In the genomic region with DNA sequence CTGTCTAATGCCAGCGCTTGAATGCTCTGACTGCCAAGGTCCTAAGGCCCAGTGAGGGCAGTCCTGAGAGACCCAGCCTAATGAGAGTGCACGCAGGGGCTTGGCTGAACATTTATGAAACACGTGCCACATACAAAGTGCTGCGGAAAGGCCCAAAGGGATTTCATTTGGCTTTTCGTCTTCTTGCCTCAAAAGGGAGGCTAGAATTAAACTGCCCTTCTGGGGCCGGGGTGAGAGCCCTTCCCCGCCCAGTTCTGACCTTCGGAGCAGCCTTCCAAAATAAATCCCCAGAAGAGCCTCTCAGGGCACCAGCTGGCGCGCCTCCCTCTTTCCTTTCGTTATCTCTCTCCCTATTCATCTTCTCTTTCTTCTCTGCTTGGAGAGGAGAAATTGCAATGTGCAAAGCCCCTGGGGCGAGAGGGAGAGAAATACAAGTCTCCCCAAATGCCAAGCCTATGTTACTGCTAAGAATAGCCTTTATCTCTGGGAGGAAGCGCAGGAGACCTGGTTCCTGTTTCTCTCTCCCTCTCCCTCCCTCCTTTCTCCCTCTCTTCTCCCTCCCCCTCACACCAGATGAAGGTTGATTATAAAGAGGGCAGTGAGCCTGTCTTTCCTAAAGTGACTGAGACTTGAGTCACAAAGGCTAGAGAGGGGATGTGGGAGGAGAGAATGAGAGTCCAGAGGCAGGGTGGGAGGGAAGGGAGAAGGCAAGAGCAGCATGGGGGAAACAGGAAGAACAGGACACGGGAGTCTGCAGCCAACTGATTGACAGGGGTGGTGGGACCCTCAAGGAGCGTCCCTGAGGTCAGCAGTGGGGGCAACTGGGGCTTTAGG, we compare ENCODE assay signal across 1 cellular context.
TF ChIP-seq lines count a peak whose summit lies in the region.

No MANE protein-coding gene starts in this region.

TF ChIP-seq in PFSK-1, 5 proteins besides CTCF, POLR2A, EP300 and RAD21 (continued from another document):
- TF ChIP-seq, protein P1, sequence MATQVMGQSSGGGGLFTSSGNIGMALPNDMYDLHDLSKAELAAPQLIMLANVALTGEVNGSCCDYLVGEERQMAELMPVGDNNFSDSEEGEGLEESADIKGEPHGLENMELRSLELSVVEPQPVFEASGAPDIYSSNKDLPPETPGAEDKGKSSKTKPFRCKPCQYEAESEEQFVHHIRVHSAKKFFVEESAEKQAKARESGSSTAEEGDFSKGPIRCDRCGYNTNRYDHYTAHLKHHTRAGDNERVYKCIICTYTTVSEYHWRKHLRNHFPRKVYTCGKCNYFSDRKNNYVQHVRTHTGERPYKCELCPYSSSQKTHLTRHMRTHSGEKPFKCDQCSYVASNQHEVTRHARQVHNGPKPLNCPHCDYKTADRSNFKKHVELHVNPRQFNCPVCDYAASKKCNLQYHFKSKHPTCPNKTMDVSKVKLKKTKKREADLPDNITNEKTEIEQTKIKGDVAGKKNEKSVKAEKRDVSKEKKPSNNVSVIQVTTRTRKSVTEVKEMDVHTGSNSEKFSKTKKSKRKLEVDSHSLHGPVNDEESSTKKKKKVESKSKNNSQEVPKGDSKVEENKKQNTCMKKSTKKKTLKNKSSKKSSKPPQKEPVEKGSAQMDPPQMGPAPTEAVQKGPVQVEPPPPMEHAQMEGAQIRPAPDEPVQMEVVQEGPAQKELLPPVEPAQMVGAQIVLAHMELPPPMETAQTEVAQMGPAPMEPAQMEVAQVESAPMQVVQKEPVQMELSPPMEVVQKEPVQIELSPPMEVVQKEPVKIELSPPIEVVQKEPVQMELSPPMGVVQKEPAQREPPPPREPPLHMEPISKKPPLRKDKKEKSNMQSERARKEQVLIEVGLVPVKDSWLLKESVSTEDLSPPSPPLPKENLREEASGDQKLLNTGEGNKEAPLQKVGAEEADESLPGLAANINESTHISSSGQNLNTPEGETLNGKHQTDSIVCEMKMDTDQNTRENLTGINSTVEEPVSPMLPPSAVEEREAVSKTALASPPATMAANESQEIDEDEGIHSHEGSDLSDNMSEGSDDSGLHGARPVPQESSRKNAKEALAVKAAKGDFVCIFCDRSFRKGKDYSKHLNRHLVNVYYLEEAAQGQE (IDR thresholded peaks at IDR 0.05; ENCODE audit: insufficient read depth in 1 of 2, low read depth in 2 of 2, low read length in 2 of 2) = no peak
- TF ChIP-seq TAF1 (IDR thresholded peaks at IDR 0.05; ENCODE audit: borderline replicate concordance, insufficient read depth, low read length) = peak; percentile 62; the same call in 1 of the 2 replicates
